ENCODE assay signal across 33 cellular contexts in genomic region chr3:40103829-40104228, GRCh38.
"Had no signal": no experiment of that assay in that cellular context is flagged by ENCODE, and none has a peak within 500 bp of the region (broad histone marks: within the 10 kb centered on the region; RNA-seq: fewer than 3 reads in every experiment).

No MANE protein-coding gene starts in this region.

- H3K27ac ChIP-seq: brain microvascular endothelial cell, cardiac muscle cell, coronary artery, epithelial cell of prostate, WERI-Rb-1 had no signal

- H3K4me1 Mint-ChIP-seq: activated B cell treated with CpG ODN at 0.5 μM for 24 hours; activated T-helper 17 cell treated with anti-CD3 and anti-CD28 coated beads, Interleukin-2, amount 50 U/mL, for 72 hours; central memory CD8-positive, alpha-beta T cell; T-helper 17 cell had no signal

- FAIRE-seq: astrocyte, frontal cortex had no signal

- H3K27ac Mint-ChIP-seq: activated B cell treated with CpG ODN at 0.5 μM for 24 hours; activated CD8-positive, alpha-beta T cell treated with anti-CD3 and anti-CD28 coated beads for 36 hours; activated naive CD8-positive, alpha-beta T cell; activated T-helper 17 cell treated with anti-CD3 and anti-CD28 coated beads, Interleukin-2, amount 50 U/mL, for 72 hours; dendritic cell treated with granulocyte-macrophage colony-stimulating factor and Interleukin-4, amounts not matched to agents 40 ng/mL and 50 ng/mL, for 4 days; effector memory CD8-positive, alpha-beta T cell; T-helper 17 cell; T-helper 2 cell treated with Interferon-gamma antibody and Interleukin-4, amounts not matched to agents 5 μg/mL and 100 μg/mL, for 36 hours had no signal

- H3K27me3 ChIP-seq: brain microvascular endothelial cell, cardiac muscle cell had no signal

- H3K9me3 Mint-ChIP-seq: activated CD8-positive, alpha-beta T cell treated with anti-CD3 and anti-CD28 coated beads for 36 hours; activated T-helper 17 cell treated with anti-CD3 and anti-CD28 coated beads, Interleukin-2, amount 50 U/mL, for 72 hours; T-helper 2 cell treated with Interferon-gamma antibody and Interleukin-4, amounts not matched to agents 5 μg/mL and 100 μg/mL, for 36 hours had no signal

- H3K36me3 ChIP-seq: brain microvascular endothelial cell, cardiac muscle cell, WERI-Rb-1 had no signal

- H3K4me3 Mint-ChIP-seq: activated B cell treated with CpG ODN at 0.5 μM for 24 hours; activated CD8-positive, alpha-beta T cell treated with anti-CD3 and anti-CD28 coated beads for 36 hours; activated naive CD8-positive, alpha-beta T cell; activated T-cell treated with anti-CD3 and anti-CD28 coated beads, Interleukin-2, amount 50 U/mL, for 4 hours; activated T-helper 17 cell treated with anti-CD3 and anti-CD28 coated beads, Interleukin-2, amount 50 U/mL, for 72 hours; central memory CD8-positive, alpha-beta T cell; dendritic cell treated with granulocyte-macrophage colony-stimulating factor and Interleukin-4, amounts not matched to agents 40 ng/mL and 50 ng/mL, for 4 days; effector memory CD8-positive, alpha-beta T cell; T-helper 17 cell; T-helper 2 cell treated with Interferon-gamma antibody and Interleukin-4, amounts not matched to agents 5 μg/mL and 100 μg/mL, for 36 hours had no signal

- H3K4me3 ChIP-seq: cardiac muscle cell, coronary artery had no signal

- DNase-seq: activated B cell treated with CpG ODN at 0.5 μM for 24 hours; activated CD4-positive, alpha-beta T cell treated with anti-CD3 and anti-CD28 coated beads for 48 hours; activated CD4-positive, alpha-beta T cell treated with anti-CD3 and anti-CD28 coated beads, Interleukin-2, amount 50 U/mL, for 1 hour; activated CD4-positive, alpha-beta T cell treated with anti-CD3 and anti-CD28 coated beads, Interleukin-2, amount 50 U/mL, for 48 hours; activated CD8-positive, alpha-beta memory T cell treated with anti-CD3 and anti-CD28 coated beads for 24 hours; activated CD8-positive, alpha-beta T cell treated with anti-CD3 and anti-CD28 coated beads for 36 hours; activated effector memory CD4-positive, alpha-beta T cell treated with Interleukin-2 at 50 U/mL for 16 hours; activated gamma-delta T cell treated with Interleukin-2 at 50 U/mL for 16 hours; activated naive CD4-positive, alpha-beta T cell treated with anti-CD3 and anti-CD28 coated beads, Interleukin-2, amount 50 U/mL, for 16 hours; activated naive CD4-positive, alpha-beta T cell treated with Interleukin-2 at 50 U/mL for 16 hours; activated T-cell treated with anti-CD3 and anti-CD28 coated beads, Interleukin-2, amount 50 U/mL, for 4 hours; amniotic stem cell; anterior cingulate cortex; brain microvascular endothelial cell; effector CD4-positive, alpha-beta T cell; effector memory CD8-positive, alpha-beta T cell; foreskin fibroblast; head of caudate nucleus; T-helper 1 cell; T-helper 17 cell; T1000; WERI-Rb-1 had no signal

- ATAC-seq: activated CD4-positive, CD25-positive, alpha-beta regulatory T cell treated with anti-CD3 and anti-CD28 coated beads, Interleukin-2, amount 50 U/mL, for 24 hours; activated CD8-positive, alpha-beta T cell treated with anti-CD3 and anti-CD28 coated beads for 36 hours; activated T-cell treated with anti-CD3 and anti-CD28 coated beads, Interleukin-2, amount 50 U/mL, for 4 hours; activated T-helper 17 cell treated with anti-CD3 and anti-CD28 coated beads, Interleukin-2, amount 50 U/mL, for 72 hours; effector memory CD8-positive, alpha-beta T cell; T-helper 17 cell had no signal
